Comparison of ENCODE assay signal across 8 cellular contexts in genomic region chr2:172098650-172099471, GRCh38. TPM values are rescaled to one million over a fixed set of nuclear protein-coding genes. Genes with fewer than 3 reads are reported as not detected.
A peak's percentile ranks its signal among the peaks of the same experiment; 100 is the strongest.
DNase-seq lines count a peak whose midpoint lies in the region; ATAC-seq and TF ChIP-seq lines count a peak whose summit lies in the region.

No MANE protein-coding gene starts in this region.

- H3K36me3 Mint-ChIP-seq in activated naive CD4-positive, alpha-beta T cell treated with anti-CD3 and anti-CD28 coated beads for 36 hours (ENCODE audit: low read depth), result no peaks in the 10 kb centered on the region
- H3K36me3 Mint-ChIP-seq in naive B cell, result peaks cover 6 to 13% of the 10 kb centered on the region in 2 donors

- peak; percentile 5; the same call in 1 of the 3 replicates for ATAC-seq in RWPE2 (ENCODE audit: low read depth)
- no peak for ATAC-seq in naive B cell (ENCODE audit: low read depth in 2 of 2)
- ATAC-seq in GM21526 (IDR thresholded peaks at IDR 0.05; ENCODE audit: low FRiP score, unreplicated experiment), result no peak

- peak overlapping the region; percentile 94 for H3K27ac ChIP-seq in RWPE2 (ENCODE audit: poor library complexity, severe bottlenecking)

- H3K27me3 ChIP-seq in RWPE2 (ENCODE audit: insufficient read depth, poor library complexity, severe bottlenecking), result no peaks in the 10 kb centered on the region

- H3K4me3 ChIP-seq in RWPE2 (ENCODE audit: severe bottlenecking), result peak overlapping the region; percentile 19

- peaks cover 71% of the 10 kb centered on the region for H3K27me3 Mint-ChIP-seq in activated naive CD4-positive, alpha-beta T cell treated with anti-CD3 and anti-CD28 coated beads for 36 hours (ENCODE audit: low read depth)
- peaks cover 58 to 85% (median 68%) of the 10 kb centered on the region in 3 donors for H3K27me3 Mint-ChIP-seq in naive B cell

- DNase-seq in activated naive CD4-positive, alpha-beta T cell treated with anti-CD3 and anti-CD28 coated beads for 36 hours, result peak; percentile 59
- no peak for DNase-seq in activated naive CD4-positive, alpha-beta T cell treated with anti-CD3 and anti-CD28 coated beads, Interleukin-2, amount 50 U/mL, for 16 hours
- DNase-seq in RWPE2 (ENCODE audit: low spot score) (peak; percentile 76), dermis blood vessel endothelial cell (peak; percentile 58), naive B cell (no peak), NCI-H128 (lab: John Stamatoyannopoulos, UW; ENCODE audit: unreplicated experiment) (no peak), SHP77 (lab: John Stamatoyannopoulos, UW) (no peak)

- TF ChIP-seq CTCF in RWPE2 (IDR thresholded peaks at IDR 0.05; ENCODE audit: poor library complexity, severe bottlenecking), result peak; percentile 2

- no peaks in the 10 kb centered on the region for H3K9me3 ChIP-seq in RWPE2 (ENCODE audit: severe bottlenecking)

- no peak overlapping the region for H3K27ac Mint-ChIP-seq in activated naive CD4-positive, alpha-beta T cell treated with anti-CD3 and anti-CD28 coated beads for 36 hours
- peak overlapping the region in 5 of 6 donors; percentile 0 to 99 (median 84) for H3K27ac Mint-ChIP-seq in naive B cell

- no peaks in the 10 kb centered on the region for H3K36me3 ChIP-seq in RWPE2 (ENCODE audit: low read depth)

- H3K4me1 Mint-ChIP-seq in activated naive CD4-positive, alpha-beta T cell treated with anti-CD3 and anti-CD28 coated beads for 36 hours (ENCODE audit: low read depth), result peaks cover 57% of the 10 kb centered on the region
- H3K4me1 Mint-ChIP-seq in naive B cell, result peaks cover 52 to 64% (median 52%) of the 10 kb centered on the region in 3 donors

- peak overlapping the region; percentile 16 for H3K4me3 Mint-ChIP-seq in activated naive CD4-positive, alpha-beta T cell treated with anti-CD3 and anti-CD28 coated beads for 36 hours
- H3K4me3 Mint-ChIP-seq in naive B cell, result peak overlapping the region; percentile 3 to 81 (median 56)

- intact Hi-C loops in activated naive CD4-positive, alpha-beta T cell treated with anti-CD3 and anti-CD28 coated beads for 36 hours (cut with micrococcal nuclease), result loop anchor here (5.0 kb wide), 3 partner anchors 782 to 1277 kb away; no protein-coding TSS in a partner anchor

- H3K9me3 Mint-ChIP-seq in activated naive CD4-positive, alpha-beta T cell treated with anti-CD3 and anti-CD28 coated beads for 36 hours, result no peaks in the 10 kb centered on the region
- peaks cover 4 to 28% (median 14%) of the 10 kb centered on the region in 7 donors for H3K9me3 Mint-ChIP-seq in naive B cell

- CTCF ChIA-PET in activated naive CD4-positive, alpha-beta T cell treated with anti-CD3 and anti-CD28 coated beads for 36 hours (lab: Charles Lee), result interaction anchor here (1.2 kb wide), 1 partner anchor 8 kb away, joined by 3 read pairs; no protein-coding TSS in a partner anchor

- H3K4me1 ChIP-seq in RWPE2 (ENCODE audit: insufficient read depth, poor library complexity, severe bottlenecking), result peaks cover 38% of the 10 kb centered on the region

RNA-seq across cellular contexts. Expression of gene DLX2, which starts 3.8 kb away (rescaled TPM):
- not detected for total RNA-seq in activated naive CD4-positive, alpha-beta T cell treated with anti-CD3 and anti-CD28 coated beads for 36 hours
- not detected in 2 replicates for total RNA-seq in dermis blood vessel endothelial cell
- polyA plus RNA-seq in naive B cell (ENCODE audit: low read depth in 6 of 6), result not detected

RNA-seq across cellular contexts. Expression of gene DLX1, which starts 13.6 kb away (rescaled TPM):
- not detected for total RNA-seq in activated naive CD4-positive, alpha-beta T cell treated with anti-CD3 and anti-CD28 coated beads for 36 hours
- total RNA-seq in dermis blood vessel endothelial cell, result not detected in 2 replicates
- not detected for polyA plus RNA-seq in naive B cell (ENCODE audit: low read depth in 6 of 6)

Comparison
In these comparisons a context has a peak if more than half of its experiments do, and no peak if none do; other contexts are left out.
1. DNase-seq: peak in activated naive CD4-positive, alpha-beta T cell treated with anti-CD3 and anti-CD28 coated beads for 36 hours (single experiment), RWPE2 (single experiment) and dermis blood vessel endothelial cell (single experiment); none in activated naive CD4-positive, alpha-beta T cell treated with anti-CD3 and anti-CD28 coated beads, Interleukin-2, amount 50 U/mL, for 16 hours (single experiment), naive B cell (single experiment), NCI-H128 (single experiment) and SHP77 (0 of 2).